In genomic region chr14:87052646-87053225, GRCh38 we compare ENCODE assay signal across 21 cellular contexts.
"Had no signal": no experiment of that assay in that cellular context is flagged by ENCODE, and none has a peak within 500 bp of the region (broad histone marks: within the 10 kb centered on the region; RNA-seq: fewer than 3 reads in every experiment).

No MANE protein-coding gene starts in this region.

- H3K27me3 ChIP-seq: brain microvascular endothelial cell, tibial artery, uterus had no signal

- H3K4me3 Mint-ChIP-seq: activated CD4-positive, alpha-beta T cell treated with anti-CD3 and anti-CD28 coated beads, Interleukin-2, amount 10 ng/mL, durations not matched to agents 7 days and 5 days; activated naive CD4-positive, alpha-beta T cell treated with anti-CD3 and anti-CD28 coated beads, Interleukin-2, amount 10 ng/mL, durations not matched to agents 7 days and 5 days; activated naive CD8-positive, alpha-beta T cell treated with anti-CD3 and anti-CD28 coated beads, Interleukin-2, amount 50 U/mL, for 24 hours; endodermal cell; mesothelial cell of epicardium; nephron progenitor cell had no signal

- H3K9me3 ChIP-seq: lower lobe of right lung, tibial artery, uterus had no signal

- H3K27ac ChIP-seq: brain microvascular endothelial cell, lower lobe of right lung, tibial artery, uterus had no signal

- H3K9me3 Mint-ChIP-seq: activated CD4-positive, alpha-beta T cell treated with anti-CD3 and anti-CD28 coated beads, Interleukin-2, amount 10 ng/mL, durations not matched to agents 7 days and 5 days; activated naive CD4-positive, alpha-beta T cell treated with anti-CD3 and anti-CD28 coated beads, Interleukin-2, amount 10 ng/mL, durations not matched to agents 7 days and 5 days; endodermal cell; mesothelial cell of epicardium; nephron progenitor cell had no signal

- H3K36me3 Mint-ChIP-seq: activated naive CD4-positive, alpha-beta T cell treated with anti-CD3 and anti-CD28 coated beads, Interleukin-2, amount 10 ng/mL, durations not matched to agents 7 days and 5 days; mesothelial cell of epicardium had no signal

- H3K4me1 ChIP-seq: lower lobe of right lung, tibial artery, uterus had no signal

- H3K36me3 ChIP-seq: brain microvascular endothelial cell, lower lobe of right lung, tibial artery, uterus had no signal

- H3K27ac Mint-ChIP-seq: activated CD4-positive, alpha-beta T cell treated with anti-CD3 and anti-CD28 coated beads, Interleukin-2, amount 10 ng/mL, durations not matched to agents 7 days and 5 days; activated naive CD4-positive, alpha-beta T cell treated with anti-CD3 and anti-CD28 coated beads, Interleukin-2, amount 10 ng/mL, durations not matched to agents 7 days and 5 days; activated naive CD8-positive, alpha-beta T cell treated with anti-CD3 and anti-CD28 coated beads, Interleukin-2, amount 50 U/mL, for 24 hours; endodermal cell; mesothelial cell of epicardium; nephron progenitor cell; progenitor cell of endocrine pancreas had no signal

- H3K4me1 Mint-ChIP-seq: activated CD4-positive, alpha-beta T cell treated with anti-CD3 and anti-CD28 coated beads, Interleukin-2, amount 10 ng/mL, durations not matched to agents 7 days and 5 days; activated naive CD4-positive, alpha-beta T cell treated with anti-CD3 and anti-CD28 coated beads, Interleukin-2, amount 10 ng/mL, durations not matched to agents 7 days and 5 days; activated naive CD8-positive, alpha-beta T cell treated with anti-CD3 and anti-CD28 coated beads, Interleukin-2, amount 50 U/mL, for 24 hours had no signal

- H3K4me3 ChIP-seq: lower lobe of right lung, tibial artery, uterus had no signal

- ATAC-seq: activated naive CD8-positive, alpha-beta T cell treated with anti-CD3 and anti-CD28 coated beads, Interleukin-2, amount 50 U/mL, for 24 hours; lower lobe of right lung had no signal

- H3K27me3 Mint-ChIP-seq: activated CD4-positive, alpha-beta T cell treated with anti-CD3 and anti-CD28 coated beads, Interleukin-2, amount 10 ng/mL, durations not matched to agents 7 days and 5 days; activated naive CD4-positive, alpha-beta T cell treated with anti-CD3 and anti-CD28 coated beads, Interleukin-2, amount 10 ng/mL, durations not matched to agents 7 days and 5 days; activated naive CD8-positive, alpha-beta T cell treated with anti-CD3 and anti-CD28 coated beads, Interleukin-2, amount 50 U/mL, for 24 hours; progenitor cell of endocrine pancreas had no signal

- DNase-seq: activated CD4-positive, alpha-beta T cell treated with anti-CD3 and anti-CD28 coated beads, Interleukin-2, amount 10 ng/mL, durations not matched to agents 7 days and 5 days; activated CD8-positive, alpha-beta memory T cell treated with anti-CD3 and anti-CD28 coated beads, Interleukin-2, amount 50 U/mL, for 4 hours; activated effector memory CD4-positive, alpha-beta T cell treated with Interleukin-2 at 50 U/mL for 16 hours; activated naive CD4-positive, alpha-beta T cell treated with anti-CD3 and anti-CD28 coated beads, Interleukin-2, amount 10 ng/mL, durations not matched to agents 7 days and 5 days; activated naive CD8-positive, alpha-beta T cell treated with anti-CD3 and anti-CD28 coated beads, Interleukin-2, amount 50 U/mL, for 24 hours; activated T-cell treated with anti-CD3 and anti-CD28 coated beads, Interleukin-2, amount 50 U/mL, for 48 hours; brain microvascular endothelial cell; central memory CD4-positive, alpha-beta T cell; endodermal cell; foreskin melanocyte; glutamatergic neuron; islet precursor cell; lower lobe of right lung; nephron progenitor cell; nucleus accumbens; stimulated activated naive CD4-positive, alpha-beta T cell treated with Interleukin-2 at 50 U/mL for 16 hours; T-helper 9 cell; tibial artery; uterus had no signal
